In genomic region chr6:10684618-10685017, GRCh38 we compare ENCODE assay signal across 21 cellular contexts. TPM values are rescaled to one million over a fixed set of nuclear protein-coding genes. Genes with fewer than 3 reads are reported as not detected.
"Had no signal": no experiment of that assay in that cellular context is flagged by ENCODE, and none has a peak within 500 bp of the region (broad histone marks: within the 10 kb centered on the region; RNA-seq: fewer than 3 reads in every experiment).

No MANE protein-coding gene starts in this region.

- H3K4me3 Mint-ChIP-seq: endodermal cell; mesothelial cell of epicardium; naive thymus-derived CD8-positive, alpha-beta T cell had no signal

- ATAC-seq: activated T-cell treated with anti-CD3 and anti-CD28 coated beads, Interleukin-2, amount 50 U/mL, for 72 hours; gastrocnemius medialis; left ventricle myocardium superior; naive thymus-derived CD8-positive, alpha-beta T cell had no signal

- H3K9me3 ChIP-seq: esophagus squamous epithelium, gastrocnemius medialis, sigmoid colon, stomach, suprapubic skin, transverse colon had no signal

- H3K4me1 ChIP-seq: gastrocnemius medialis, sigmoid colon, stomach, suprapubic skin, transverse colon had no signal

- H3K4me3 ChIP-seq: esophagus squamous epithelium, gastrocnemius medialis, sigmoid colon, stomach, suprapubic skin, transverse colon had no signal

- H3K36me3 ChIP-seq: esophagus squamous epithelium, gastrocnemius medialis, sigmoid colon, stomach, suprapubic skin, transverse colon had no signal

- H3K36me3 Mint-ChIP-seq: mesothelial cell of epicardium; naive thymus-derived CD8-positive, alpha-beta T cell had no signal

- H3K27ac ChIP-seq: esophagus squamous epithelium, gastrocnemius medialis, sigmoid colon, stomach, suprapubic skin, transverse colon had no signal

- H3K27me3 ChIP-seq: esophagus squamous epithelium, suprapubic skin, transverse colon had no signal

- H3K4me1 Mint-ChIP-seq: mesothelial cell of epicardium had no signal

- DNase-seq: activated CD4-positive, alpha-beta T cell treated with anti-CD3 and anti-CD28 coated beads, Interleukin-2, amount 50 U/mL, for 1 hour; activated CD8-positive, alpha-beta memory T cell treated with anti-CD3 and anti-CD28 coated beads for 24 hours; activated CD8-positive, alpha-beta memory T cell treated with anti-CD3 and anti-CD28 coated beads, Interleukin-2, amount 50 U/mL, for 48 hours; activated gamma-delta T cell; activated T-cell treated with anti-CD3 and anti-CD28 coated beads, Interleukin-2, amount 50 U/mL, for 72 hours; cortex of kidney; endodermal cell; esophagus squamous epithelium; gastrocnemius medialis; hippocampal formation; left ventricle myocardium superior; mammary epithelial cell; naive thymus-derived CD8-positive, alpha-beta T cell; retina; sigmoid colon; stimulated activated CD4-positive, alpha-beta T cell treated with anti-CD3 and anti-CD28 coated beads, Interleukin-2, amount 100 ng/mL, for 48 hours; stomach; transverse colon had no signal

- H3K9me3 Mint-ChIP-seq: activated T-cell treated with anti-CD3 and anti-CD28 coated beads, Interleukin-2, amount 50 U/mL, for 72 hours; endodermal cell; naive thymus-derived CD8-positive, alpha-beta T cell had no signal

- H3K27ac Mint-ChIP-seq: activated T-cell treated with anti-CD3 and anti-CD28 coated beads, Interleukin-2, amount 50 U/mL, for 72 hours; endodermal cell; mesothelial cell of epicardium; progenitor cell of endocrine pancreas had no signal

RNA-seq across cellular contexts. Expression of gene C6orf52, which starts 9.8 kb away (rescaled TPM):
- total RNA-seq: esophagus squamous epithelium, left ventricle myocardium superior, sigmoid colon, suprapubic skin, transverse colon had no signal
